Comparison of ENCODE assay signal across 29 cellular contexts in genomic region chr17:6543079-6544010, GRCh38.
"Had no signal": no experiment of that assay in that cellular context is flagged by ENCODE, and none has a peak within 500 bp of the region (broad histone marks: within the 10 kb centered on the region; RNA-seq: fewer than 3 reads in every experiment).

No MANE protein-coding gene starts in this region.

- H3K4me3 ChIP-seq: Peyer's patch had no signal

- H3K36me3 ChIP-seq: Peyer's patch had no signal

- H3K27me3 ChIP-seq: Peyer's patch had no signal

- DNase-seq: activated B cell treated with CpG ODN at 0.5 μM for 24 hours; activated CD4-positive, alpha-beta memory T cell treated with anti-CD3 and anti-CD28 coated beads for 36 hours; activated CD4-positive, alpha-beta T cell treated with anti-CD3 and anti-CD28 coated beads for 4 hours; activated CD4-positive, alpha-beta T cell treated with anti-CD3 and anti-CD28 coated beads, Interleukin-2, amount 50 U/mL, for 1 hour; activated CD4-positive, CD25-positive, alpha-beta regulatory T cell treated with anti-CD3 and anti-CD28 coated beads, Interleukin-2, amount 50 U/mL, for 72 hours; activated CD8-positive, alpha-beta memory T cell treated with anti-CD3 and anti-CD28 coated beads, Interleukin-2, amount 50 U/mL, for 4 hours; activated naive CD4-positive, alpha-beta T cell treated with anti-CD3 and anti-CD28 coated beads, Interleukin-2, amount 10 ng/mL, durations not matched to agents 7 days and 5 days; activated naive CD8-positive, alpha-beta T cell treated with anti-CD3 and anti-CD28 coated beads, Interleukin-2, amount 50 U/mL, for 24 hours; activated T-cell treated with anti-CD3 and anti-CD28 coated beads for 4 hours; activated T-cell treated with anti-CD3 and anti-CD28 coated beads, Interleukin-2, amount 50 U/mL, for 4 hours; anterior cingulate cortex; central memory CD4-positive, alpha-beta T cell; NCI-H1105; NCI-H1417 treated with DMSO at 0.1 percent for 48 hours; NCI-H187 treated with DMSO at 0.1 percent for 48 hours; NCI-H2081; NCI-H345; NCI-H526; NCI-H748 treated with DMSO at 0.1 percent for 48 hours; NK-92 treated with Interleukin-12 subunit alpha and Interleukin-12 subunit beta, amount 100 ng/mL, for 24 hours; PC-3; Right ventricle myocardium superior; RPMI8226; SW 1271; T-helper 1 cell; T-helper 2 cell; T-helper 9 cell had no signal

- ATAC-seq: activated naive CD8-positive, alpha-beta T cell treated with anti-CD3 and anti-CD28 coated beads, Interleukin-2, amount 50 U/mL, for 24 hours; activated T-cell treated with anti-CD3 and anti-CD28 coated beads, Interleukin-2, amount 50 U/mL, for 4 hours; PC-3 had no signal

- H3K27ac ChIP-seq: Peyer's patch, VCaP had no signal
